In genomic region chr9:131271016-131271273, GRCh38 we compare ENCODE assay signal across 9 cellular contexts. TPM values are rescaled to one million over a fixed set of nuclear protein-coding genes. Genes with fewer than 3 reads are reported as not detected.
DNase-seq lines count a peak whose midpoint lies in the region; ATAC-seq and TF ChIP-seq lines count a peak whose summit lies in the region.
"Not testable (repeated sequence)": the region's sequence is repeated elsewhere in the genome, so short reads cannot be mapped to it uniquely, and the experiment has no call there.
"Had no signal": no experiment of that assay in that cellular context is flagged by ENCODE, and none has a peak within 500 bp of the region (broad histone marks: within the 10 kb centered on the region; RNA-seq: fewer than 3 reads in every experiment).

No MANE protein-coding gene starts in this region.

- peak overlapping the region; percentile 90 for H3K27ac Mint-ChIP-seq in T-helper 1 cell treated with Interleukin-12 subunit alpha and Interleukin-12 subunit beta and Interleukin-4 antibody, amounts not matched to agents 30 μg/mL and 1 μg/mL, for 36 hours
- H3K27ac Mint-ChIP-seq in activated T-cell treated with anti-CD3 and anti-CD28 coated beads, Interleukin-2, amount 50 U/mL, for 72 hours, result peak overlapping the region; percentile 100
- peak overlapping the region; percentile 95 to 100 (median 99) for H3K27ac Mint-ChIP-seq in naive thymus-derived CD4-positive, alpha-beta T cell
- peak overlapping the region; percentile 94 for H3K27ac Mint-ChIP-seq in stimulated activated naive B cell treated with anti-CD40 and anti-IgM and Interleukin-4, amounts not matched to agents 10 μg/mL and 1 μg/mL and 100 μg/mL, for 72 hours

- ATAC-seq in activated T-cell treated with anti-CD3 and anti-CD28 coated beads, Interleukin-2, amount 50 U/mL, for 72 hours (replicated peaks in 1 of 2); heart right ventricle; naive thymus-derived CD4-positive, alpha-beta T cell; stimulated activated naive B cell treated with anti-CD40 and anti-IgM and Interleukin-4, amounts not matched to agents 10 μg/mL and 1 μg/mL and 100 μg/mL, for 72 hours (replicated peaks): not testable (repeated sequence)

- TF ChIP-seq CTCF in GM12864 (IDR thresholded peaks at IDR 0.05; ENCODE audit: low read depth, low read length, missing control alignments); breast epithelium (IDR thresholded peaks at IDR 0.05); heart right ventricle (IDR thresholded peaks at IDR 0.05); vagina (IDR thresholded peaks at IDR 0.05): not testable (repeated sequence)

- CTCF ChIA-PET in naive thymus-derived CD4-positive, alpha-beta T cell (lab: Charles Lee), result interaction anchor here (0.9 to 1.1 kb wide), 3 partner anchors 15 to 101 kb away, joined by 3 to 9 read pairs (median 4); no protein-coding TSS in a partner anchor

- H3K4me1 Mint-ChIP-seq in T-helper 1 cell treated with Interleukin-12 subunit alpha and Interleukin-12 subunit beta and Interleukin-4 antibody, amounts not matched to agents 30 μg/mL and 1 μg/mL, for 36 hours (ENCODE audit: low read depth), result peaks cover 46% of the 10 kb centered on the region
- H3K4me1 Mint-ChIP-seq in activated T-cell treated with anti-CD3 and anti-CD28 coated beads, Interleukin-2, amount 50 U/mL, for 72 hours (ENCODE audit: low read depth), result peaks cover 70% of the 10 kb centered on the region
- peaks cover 25 to 57% (median 45%) of the 10 kb centered on the region in 7 donors for H3K4me1 Mint-ChIP-seq in naive thymus-derived CD4-positive, alpha-beta T cell
- peaks cover 50 to 81% of the 10 kb centered on the region in 2 donors for H3K4me1 Mint-ChIP-seq in stimulated activated naive B cell treated with anti-CD40 and anti-IgM and Interleukin-4, amounts not matched to agents 10 μg/mL and 1 μg/mL and 100 μg/mL, for 72 hours

- peak overlapping the region; percentile 41 to 57 for H3K27ac ChIP-seq in breast epithelium
- peak overlapping the region; percentile 65 to 99 (median 96) for H3K27ac ChIP-seq in heart right ventricle
- H3K27ac ChIP-seq in naive thymus-derived CD4-positive, alpha-beta T cell (ENCODE audit: low read depth, low read length), result peak overlapping the region; percentile 96
- peak overlapping the region; percentile 25 for H3K27ac ChIP-seq in vagina

- H3K36me3 Mint-ChIP-seq in T-helper 1 cell treated with Interleukin-12 subunit alpha and Interleukin-12 subunit beta and Interleukin-4 antibody, amounts not matched to agents 30 μg/mL and 1 μg/mL, for 36 hours (ENCODE audit: low read depth), result peaks cover 57% of the 10 kb centered on the region
- H3K36me3 Mint-ChIP-seq in activated T-cell treated with anti-CD3 and anti-CD28 coated beads, Interleukin-2, amount 50 U/mL, for 72 hours (ENCODE audit: insufficient read depth in 2 of 2), result peaks cover 17 to 21% of the 10 kb centered on the region in 2 donors
- peaks cover 0 to 71% (median 32%) of the 10 kb centered on the region in 5 donors for H3K36me3 Mint-ChIP-seq in naive thymus-derived CD4-positive, alpha-beta T cell
- peaks cover 8 to 18% of the 10 kb centered on the region in 2 donors for H3K36me3 Mint-ChIP-seq in stimulated activated naive B cell treated with anti-CD40 and anti-IgM and Interleukin-4, amounts not matched to agents 10 μg/mL and 1 μg/mL and 100 μg/mL, for 72 hours

- H3K4me1 ChIP-seq in breast epithelium, result not testable (repeated sequence)
- peaks cover 43 to 97% (median 81%) of the 10 kb centered on the region in 9 donors for H3K4me1 ChIP-seq in heart right ventricle
- peaks cover 44 to 58% of the 10 kb centered on the region in 2 donors for H3K4me1 ChIP-seq in naive thymus-derived CD4-positive, alpha-beta T cell (ENCODE audit: control insufficient read depth in 2 of 2, insufficient read depth in 2 of 2, low read length in 2 of 2)
- peaks cover 10% of the 10 kb centered on the region for H3K4me1 ChIP-seq in vagina

- DNase-seq in GM12864 (ENCODE audit: low read depth); activated T-cell treated with anti-CD3 and anti-CD28 coated beads, Interleukin-2, amount 50 U/mL, for 72 hours; breast epithelium (ENCODE audit: low spot score in 2 of 2); heart right ventricle; naive thymus-derived CD4-positive, alpha-beta T cell; stimulated activated naive B cell treated with anti-CD40 and anti-IgM and Interleukin-4, amounts not matched to agents 10 μg/mL and 1 μg/mL and 100 μg/mL, for 72 hours; vagina (ENCODE audit: extremely low spot score in 2 of 2): not testable (repeated sequence)

- not testable (repeated sequence) for H3K9me3 ChIP-seq in breast epithelium; heart right ventricle; naive thymus-derived CD4-positive, alpha-beta T cell (ENCODE audit: control insufficient read depth in 2 of 3, low read length in 3 of 3); vagina

- intact Hi-C loops in breast epithelium (cut with DNase I; ENCODE audit: low total_unique reads); vagina (cut with DNase I): not testable (repeated sequence)
- intact Hi-C loops in heart right ventricle (cut with DNase I), result loop anchor here in 4 of 10 donors (5.0 to 10.0 kb wide), 3 partner anchors 64 to 94 kb away; no protein-coding TSS in a partner anchor
- intact Hi-C loops in naive thymus-derived CD4-positive, alpha-beta T cell (cut with micrococcal nuclease), result loop anchor here (2.0 to 10.0 kb wide), 5 partner anchors 124 to 1084 kb away; partner anchors contain the start of genes POMT1 (in 1 of the 2), PRRC2B (in 1 of the 2) and SETX (in 1 of the 2)

- not testable (repeated sequence) for H3K36me3 ChIP-seq in breast epithelium, heart right ventricle, vagina
- H3K36me3 ChIP-seq in naive thymus-derived CD4-positive, alpha-beta T cell (ENCODE audit: control insufficient read depth in 2 of 3, insufficient read depth in 3 of 3, low read length in 3 of 3), result peaks cover 0 to 30% (median 0%) of the 10 kb centered on the region in 3 experiments

- POLR2A ChIA-PET in naive thymus-derived CD4-positive, alpha-beta T cell (lab: Charles Lee), result interaction anchor here (1.0 to 16.2 kb wide), 6 partner anchors 8 to 134 kb away, joined by 3 to 886 read pairs (median 28); no protein-coding TSS in a partner anchor

- not testable (repeated sequence) for H3K9me3 Mint-ChIP-seq in T-helper 1 cell treated with Interleukin-12 subunit alpha and Interleukin-12 subunit beta and Interleukin-4 antibody, amounts not matched to agents 30 μg/mL and 1 μg/mL, for 36 hours; activated T-cell treated with anti-CD3 and anti-CD28 coated beads, Interleukin-2, amount 50 U/mL, for 72 hours; naive thymus-derived CD4-positive, alpha-beta T cell; stimulated activated naive B cell treated with anti-CD40 and anti-IgM and Interleukin-4, amounts not matched to agents 10 μg/mL and 1 μg/mL and 100 μg/mL, for 72 hours

- H3K4me3 Mint-ChIP-seq in T-helper 1 cell treated with Interleukin-12 subunit alpha and Interleukin-12 subunit beta and Interleukin-4 antibody, amounts not matched to agents 30 μg/mL and 1 μg/mL, for 36 hours, result peak overlapping the region; percentile 98
- peak overlapping the region; percentile 93 to 100 for H3K4me3 Mint-ChIP-seq in activated T-cell treated with anti-CD3 and anti-CD28 coated beads, Interleukin-2, amount 50 U/mL, for 72 hours
- H3K4me3 Mint-ChIP-seq in naive thymus-derived CD4-positive, alpha-beta T cell, result peak overlapping the region; percentile 83 to 100 (median 92)
- peak overlapping the region; percentile 80 to 83 for H3K4me3 Mint-ChIP-seq in stimulated activated naive B cell treated with anti-CD40 and anti-IgM and Interleukin-4, amounts not matched to agents 10 μg/mL and 1 μg/mL and 100 μg/mL, for 72 hours

- not testable (repeated sequence) for H3K27me3 ChIP-seq in breast epithelium; heart right ventricle; naive thymus-derived CD4-positive, alpha-beta T cell (ENCODE audit: control insufficient read depth in 2 of 2, insufficient read depth in 2 of 2, low read length in 2 of 2); vagina

- H3K27me3 Mint-ChIP-seq in T-helper 1 cell treated with Interleukin-12 subunit alpha and Interleukin-12 subunit beta and Interleukin-4 antibody, amounts not matched to agents 30 μg/mL and 1 μg/mL, for 36 hours (ENCODE audit: low read depth); activated T-cell treated with anti-CD3 and anti-CD28 coated beads, Interleukin-2, amount 50 U/mL, for 72 hours (ENCODE audit: low read depth); naive thymus-derived CD4-positive, alpha-beta T cell; stimulated activated naive B cell treated with anti-CD40 and anti-IgM and Interleukin-4, amounts not matched to agents 10 μg/mL and 1 μg/mL and 100 μg/mL, for 72 hours: not testable (repeated sequence)

- not testable (repeated sequence) for TF ChIP-seq POLR2A in breast epithelium (IDR thresholded peaks at IDR 0.05); vagina (IDR thresholded peaks at IDR 0.05)

- 53 to 67% methylated on average over 1 of the region's 1 CpG for WGBS in heart right ventricle, 2 donors

- peak overlapping the region; percentile 2; the same call in 1 of the 2 replicates for H3K4me3 ChIP-seq in GM12864 (ENCODE audit: low read depth, low read length)
- H3K4me3 ChIP-seq in breast epithelium, vagina: not testable (repeated sequence)
- H3K4me3 ChIP-seq in heart right ventricle, result peak overlapping the region in 5 of 10 donors; percentile 5 to 86 (median 19)
- H3K4me3 ChIP-seq in naive thymus-derived CD4-positive, alpha-beta T cell (ENCODE audit: low read length), result peak overlapping the region; percentile 74

RNA-seq across cellular contexts. Expression of gene FAM78A, which starts 5.4 kb away (rescaled TPM):
- 10 to 100 TPM; 38.0 to 42.3 TPM for total RNA-seq in activated T-cell treated with anti-CD3 and anti-CD28 coated beads, Interleukin-2, amount 50 U/mL, for 72 hours
- total RNA-seq in breast epithelium (1 to 10 TPM; 1.6 to 3.7 (median 2.5) TPM), heart right ventricle (10 to 100 TPM; 21.0 to 53.1 (median 32.3) TPM), vagina (2.5 TPM)
- polyA plus RNA-seq in heart right ventricle, result 10 to 100 TPM in 1 of 2 donors, 1 to 10 TPM in 1; 7.0 to 27.3 TPM
- 100 to 1,000 TPM in 3 of 5 experiments, 10 to 100 TPM in 2; 64.6 to 114 (median 104) TPM for total RNA-seq in naive thymus-derived CD4-positive, alpha-beta T cell
- 10 to 100 TPM; 10.5 to 24.8 TPM for polyA plus RNA-seq in naive thymus-derived CD4-positive, alpha-beta T cell

RNA-seq across cellular contexts. Expression of gene PLPP7, which starts 18.6 kb away (rescaled TPM):
- under 1 TPM; 0.23 to 0.31 TPM for total RNA-seq in activated T-cell treated with anti-CD3 and anti-CD28 coated beads, Interleukin-2, amount 50 U/mL, for 72 hours
- 10 to 100 TPM in 1 of 3 donors, 1 to 10 TPM in 2; 5.0 to 14.1 (median 9.3) TPM for total RNA-seq in breast epithelium
- total RNA-seq in heart right ventricle, result 100 to 1,000 TPM in 5 of 10 donors, 10 to 100 TPM in 5; 76.1 to 140 (median 102) TPM
- polyA plus RNA-seq in heart right ventricle, result 100 to 1,000 TPM in 1 of 2 donors, 10 to 100 TPM in 1; 42.6 to 129 TPM
- under 1 TPM in 4 of 5 experiments, not detected in 1; 0.12 to 0.24 (median 0.14) TPM for total RNA-seq in naive thymus-derived CD4-positive, alpha-beta T cell
- under 1 TPM; 0.24 to 0.71 TPM for polyA plus RNA-seq in naive thymus-derived CD4-positive, alpha-beta T cell
- total RNA-seq in vagina, result 11.8 TPM
- total RNA-seq: HT-29 had no signal

Comparison
In these comparisons a context has a peak if more than half of its experiments do, and no peak if none do; other contexts are left out.
1. H3K27ac ChIP-seq: peak in every context shown above with its lines; median percentile 96 in heart right ventricle; 96 in naive thymus-derived CD4-positive, alpha-beta T cell; 49 in breast epithelium; 25 in vagina.